In the genomic region with DNA sequence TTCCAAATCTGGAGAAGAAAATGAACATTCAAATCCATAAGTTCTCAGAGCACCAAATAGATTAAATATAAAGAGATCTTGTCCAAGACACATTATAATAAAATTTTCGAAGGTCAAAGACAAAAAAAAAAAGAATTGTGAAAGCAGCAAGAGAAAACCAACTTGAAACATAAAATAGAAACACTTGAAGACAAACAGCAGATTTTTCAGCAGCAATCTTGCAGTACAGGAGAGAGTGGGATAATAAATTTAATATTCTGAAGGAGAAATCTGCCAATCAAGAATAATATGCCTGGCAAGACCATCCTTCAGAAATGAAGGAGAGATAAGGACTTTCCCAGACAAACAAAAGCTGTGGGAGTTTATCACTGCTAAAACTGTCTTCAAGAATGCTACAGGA, we compare ENCODE assay signal across 23 cellular contexts.
A peak's percentile ranks its signal among the peaks of the same experiment; 100 is the strongest.
DNase-seq lines count a peak whose midpoint lies in the region; FAIRE-seq and TF ChIP-seq lines count a peak whose summit lies in the region.
"Had no signal": no experiment of that assay in that cellular context is flagged by ENCODE, and none has a peak within 500 bp of the region (broad histone marks: within the 10 kb centered on the region; RNA-seq: fewer than 3 reads in every experiment).

No MANE protein-coding gene starts in this region.

- no peak overlapping the region for H3K4me2 ChIP-seq in neural progenitor cell
- H3K4me2 ChIP-seq: BLaER1 had no signal

- peaks cover 52% of the 10 kb centered on the region for H3K9me3 Mint-ChIP-seq in osteocyte (ENCODE audit: unreplicated experiment)
- H3K9me3 Mint-ChIP-seq in Calu3 (ENCODE audit: low read depth, unreplicated experiment): peaks cover 9% of the 10 kb centered on the region
- H3K9me3 Mint-ChIP-seq in neural progenitor cell: peaks cover 19% of the 10 kb centered on the region

- no peak overlapping the region for H3K9ac ChIP-seq in neural progenitor cell
- H3K9ac ChIP-seq: BLaER1 had no signal

- FAIRE-seq in H54 (lab: Jason Lieb, UNC) (peak; percentile 6), small intestine (lab: Jason Lieb, UNC) (no peak)
- FAIRE-seq: A204.1, D721Med, G401.6, GM12892, GM18507 had no signal

- CTCF ChIA-PET in Calu3 (lab: Charles Lee): interaction anchor here (1.0 kb wide), 1 partner anchor 19 kb away, joined by 3 read pairs; no protein-coding TSS in a partner anchor

- H3K4me3 Mint-ChIP-seq in osteocyte (ENCODE audit: unreplicated experiment) (no peak overlapping the region), Calu3 (ENCODE audit: low read depth, unreplicated experiment) (no peak overlapping the region), neural progenitor cell (no peak overlapping the region)
- H3K4me3 Mint-ChIP-seq: CD14-positive monocyte; CD4-positive, alpha-beta memory T cell; CD4-positive, CD25-positive, alpha-beta regulatory T cell; CD8-positive, alpha-beta memory T cell had no signal

- intact Hi-C loops in Calu3 (cut with micrococcal nuclease; ENCODE audit: unreplicated experiment): no loop called here

- no peak for TF ChIP-seq POLR2A in H54 (IDR thresholded peaks at IDR 0.05; ENCODE audit: low read depth, low read length)

- 27 to 67% (median 66%) methylated on average over 1 of the region's 1 CpG for WGBS in small intestine, 3 donors

- H3K9me3 ChIP-seq in small intestine (ENCODE audit: control insufficient read depth, low read depth) (no peaks in the 10 kb centered on the region), neural progenitor cell (ENCODE audit: low read depth) (peaks cover 13% of the 10 kb centered on the region)
- H3K9me3 ChIP-seq: BE2C had no signal

- no peaks in the 10 kb centered on the region for H3K27me3 ChIP-seq in small intestine (ENCODE audit: control insufficient read depth in 2 of 2, insufficient read depth in 2 of 2, low read length in 2 of 2)
- no peaks in the 10 kb centered on the region for H3K27me3 ChIP-seq in neural progenitor cell
- H3K27me3 ChIP-seq: BE2C, BLaER1 had no signal

- H3K27me3 Mint-ChIP-seq in osteocyte (ENCODE audit: unreplicated experiment): no peaks in the 10 kb centered on the region
- H3K27me3 Mint-ChIP-seq in Calu3 (ENCODE audit: unreplicated experiment): no peaks in the 10 kb centered on the region
- H3K27me3 Mint-ChIP-seq in neural progenitor cell (ENCODE audit: insufficient read depth, low read depth): no peaks in the 10 kb centered on the region
- H3K27me3 Mint-ChIP-seq: CD4-positive, alpha-beta memory T cell; CD4-positive, CD25-positive, alpha-beta regulatory T cell had no signal

- no peak overlapping the region for H3K27ac ChIP-seq in small intestine (ENCODE audit: low read depth in 1 of 2, low read length in 1 of 2)
- H3K27ac ChIP-seq in neural progenitor cell: no peak overlapping the region
- H3K27ac ChIP-seq: BLaER1 had no signal

- peaks cover 27% of the 10 kb centered on the region for H3K4me1 Mint-ChIP-seq in osteocyte (ENCODE audit: unreplicated experiment)
- H3K4me1 Mint-ChIP-seq in Calu3 (ENCODE audit: low read depth, unreplicated experiment): no peaks in the 10 kb centered on the region
- peaks cover 13% of the 10 kb centered on the region for H3K4me1 Mint-ChIP-seq in neural progenitor cell
- H3K4me1 Mint-ChIP-seq: CD4-positive, alpha-beta memory T cell; CD4-positive, CD25-positive, alpha-beta regulatory T cell; CD8-positive, alpha-beta memory T cell had no signal

- H4K20me1 ChIP-seq in neural progenitor cell (ENCODE audit: low read depth): no peaks in the 10 kb centered on the region
- H4K20me1 ChIP-seq: BLaER1 had no signal

- H3F3A ChIP-seq in neural progenitor cell (ENCODE audit: low read depth): no peaks in the 10 kb centered on the region

- DNase-seq in H54 (ENCODE audit: insufficient read length, low spot score) (no peak), amniotic epithelial cell (ENCODE audit: low read depth) (peak; percentile 29), osteocyte (ENCODE audit: extremely low spot score, unreplicated experiment) (no peak), small intestine (no peak), Calu3 (no peak), neural progenitor cell (ENCODE audit: low spot score) (no peak)
- DNase-seq: 8988T; ACHN; BE2C; C1 segment of cervical spinal cord; CD4-positive, alpha-beta memory T cell; CD4-positive, CD25-positive, alpha-beta regulatory T cell; CD8-positive, alpha-beta memory T cell; COR-L47; DMS79 treated with DMSO at 0.1 percent for 48 hours; GF-D8 had no signal

- TF ChIP-seq CTCF in osteocyte (IDR thresholded peaks at IDR 0.05) (no peak), Calu3 (IDR thresholded peaks at IDR 0.05; ENCODE audit: unreplicated experiment) (no peak), neural progenitor cell (IDR thresholded peaks at IDR 0.05) (no peak)

- no peaks in the 10 kb centered on the region for H3K36me3 ChIP-seq in small intestine (ENCODE audit: control insufficient read depth in 2 of 2, insufficient read depth in 2 of 2, low read length in 2 of 2)
- H3K36me3 ChIP-seq in neural progenitor cell: no peaks in the 10 kb centered on the region
- H3K36me3 ChIP-seq: BE2C, BLaER1 had no signal

- H3K4me3 ChIP-seq in small intestine (ENCODE audit: low read depth in 1 of 2, low read length in 2 of 2) (no peak overlapping the region), neural progenitor cell (no peak overlapping the region)
- H3K4me3 ChIP-seq: BLaER1 had no signal

- BruUV-seq in Calu3 (replicated peaks; lab: Mats Ljungman, UMichigan): no TSS peak

- peaks cover 51% of the 10 kb centered on the region for H3K36me3 Mint-ChIP-seq in osteocyte (ENCODE audit: unreplicated experiment)
- no peaks in the 10 kb centered on the region for H3K36me3 Mint-ChIP-seq in Calu3 (ENCODE audit: insufficient read depth, unreplicated experiment)
- H3K36me3 Mint-ChIP-seq in neural progenitor cell: no peaks in the 10 kb centered on the region
- H3K36me3 Mint-ChIP-seq: CD14-positive monocyte; CD4-positive, alpha-beta memory T cell; CD4-positive, CD25-positive, alpha-beta regulatory T cell; CD8-positive, alpha-beta memory T cell had no signal

- H2AFZ ChIP-seq in neural progenitor cell (replicated peaks): no peak overlapping the region

- H3K27ac Mint-ChIP-seq in osteocyte (ENCODE audit: unreplicated experiment) (peak overlapping the region; percentile 25), Calu3 (ENCODE audit: unreplicated experiment) (no peak overlapping the region), neural progenitor cell (no peak overlapping the region)
- H3K27ac Mint-ChIP-seq: CD14-positive monocyte; CD4-positive, alpha-beta memory T cell; CD4-positive, CD25-positive, alpha-beta regulatory T cell; CD8-positive, alpha-beta memory T cell had no signal

- H3K79me2 ChIP-seq in neural progenitor cell (ENCODE audit: low read depth): no peaks in the 10 kb centered on the region

- H3K4me1 ChIP-seq in small intestine (ENCODE audit: control insufficient read depth in 2 of 2, insufficient read depth in 1 of 2, low read depth in 1 of 2, low read length in 1 of 2) (no peaks in the 10 kb centered on the region), neural progenitor cell (peaks cover 6% of the 10 kb centered on the region)
- H3K4me1 ChIP-seq: BE2C had no signal
